16 cellular contexts compared by ENCODE assay signal in the genomic region with DNA sequence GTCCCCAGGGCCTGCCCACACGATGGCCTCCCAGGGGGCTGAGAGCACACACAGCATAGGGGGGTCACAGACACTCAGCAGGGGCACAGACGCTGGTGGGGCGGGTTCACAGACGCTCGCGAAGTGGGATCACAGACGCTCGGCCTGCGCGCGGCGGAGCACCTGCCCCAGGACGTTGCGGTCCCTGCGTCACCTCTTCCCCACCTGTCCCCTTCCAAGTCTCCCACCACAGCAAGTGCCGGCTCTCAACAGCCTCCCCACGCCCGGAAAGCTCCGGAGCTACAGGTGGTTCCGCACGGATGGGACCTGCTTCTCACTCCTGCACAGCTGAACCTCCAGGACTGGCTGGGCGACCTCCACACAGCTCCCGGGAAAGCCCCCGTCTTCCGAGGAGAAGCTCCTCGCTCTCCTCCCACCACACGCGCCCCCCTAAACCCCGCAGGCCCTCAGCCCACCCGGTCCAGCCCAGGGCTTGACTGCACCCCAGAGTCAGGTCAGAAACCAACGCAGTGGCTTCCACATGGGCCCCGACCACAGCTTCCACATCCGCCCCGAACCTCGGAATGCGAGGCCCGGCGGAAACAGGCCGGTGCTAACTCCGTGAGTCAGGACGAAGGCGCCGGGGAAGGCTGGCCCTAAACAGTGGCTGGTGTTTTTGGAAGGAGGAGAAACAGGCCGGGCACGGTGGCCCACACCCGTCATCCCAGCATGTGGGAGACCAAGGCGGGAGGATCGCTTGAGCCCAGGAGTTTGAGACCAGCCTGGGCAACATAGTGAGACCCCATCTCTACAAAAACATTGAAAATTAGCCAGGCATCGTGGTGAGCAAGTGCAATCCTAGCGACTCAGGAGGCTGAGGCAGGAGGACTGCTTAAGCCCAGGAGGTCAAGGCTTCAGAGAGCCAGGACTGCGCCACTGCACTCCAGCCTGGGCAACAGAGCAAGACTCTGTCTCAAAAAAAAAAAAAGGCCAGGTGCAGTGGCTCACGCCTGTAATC.
"Had no signal": no experiment of that assay in that cellular context is flagged by ENCODE, and none has a peak within 500 bp of the region (broad histone marks: within the 10 kb centered on the region; RNA-seq: fewer than 3 reads in every experiment).

No MANE protein-coding gene starts in this region.

- ATAC-seq: activated CD4-positive, alpha-beta T cell treated with anti-CD3 and anti-CD28 coated beads for 36 hours; activated T-cell treated with anti-CD3 and anti-CD28 coated beads, Interleukin-2, amount 50 U/mL, for 4 hours; naive thymus-derived CD4-positive, alpha-beta T cell had no signal

- H3K4me3 Mint-ChIP-seq: activated CD4-positive, alpha-beta memory T cell treated with anti-CD3 and anti-CD28 coated beads for 36 hours; activated CD4-positive, alpha-beta T cell treated with anti-CD3 and anti-CD28 coated beads for 36 hours; activated naive CD4-positive, alpha-beta T cell treated with anti-CD3 and anti-CD28 coated beads for 36 hours; activated T-cell treated with anti-CD3 and anti-CD28 coated beads, Interleukin-2, amount 50 U/mL, for 4 hours; neural progenitor cell had no signal

- H3K27ac Mint-ChIP-seq: activated CD4-positive, alpha-beta memory T cell treated with anti-CD3 and anti-CD28 coated beads for 36 hours; activated CD4-positive, alpha-beta T cell treated with anti-CD3 and anti-CD28 coated beads for 36 hours; activated naive CD4-positive, alpha-beta T cell treated with anti-CD3 and anti-CD28 coated beads for 36 hours; neural progenitor cell had no signal

- H3K27me3 Mint-ChIP-seq: activated CD4-positive, alpha-beta memory T cell treated with anti-CD3 and anti-CD28 coated beads for 36 hours; activated CD4-positive, alpha-beta T cell treated with anti-CD3 and anti-CD28 coated beads for 36 hours; naive thymus-derived CD4-positive, alpha-beta T cell had no signal

- H3K4me3 ChIP-seq: ascending aorta, neural progenitor cell, ovary, right lobe of liver, smooth muscle cell, transverse colon, vagina had no signal

- DNase-seq: activated CD4-positive, alpha-beta memory T cell treated with anti-CD3 and anti-CD28 coated beads for 36 hours; activated CD4-positive, alpha-beta T cell treated with anti-CD3 and anti-CD28 coated beads for 36 hours; activated naive CD4-positive, alpha-beta T cell treated with anti-CD3 and anti-CD28 coated beads for 36 hours; activated T-cell treated with anti-CD3 and anti-CD28 coated beads, Interleukin-2, amount 50 U/mL, for 4 hours; cerebellar nuclear complex; effector memory CD4-positive, alpha-beta T cell; mesendoderm; naive thymus-derived CD4-positive, alpha-beta T cell; ovary; right lobe of liver; stimulated activated CD4-positive, alpha-beta T cell treated with anti-CD3 and anti-CD28 coated beads, Interleukin-4, amount 100 ng/mL, for 1 hour; transverse colon had no signal

- H3K9me3 Mint-ChIP-seq: activated CD4-positive, alpha-beta memory T cell treated with anti-CD3 and anti-CD28 coated beads for 36 hours; activated naive CD4-positive, alpha-beta T cell treated with anti-CD3 and anti-CD28 coated beads for 36 hours; activated T-cell treated with anti-CD3 and anti-CD28 coated beads, Interleukin-2, amount 50 U/mL, for 4 hours; naive thymus-derived CD4-positive, alpha-beta T cell had no signal

- H3K4me1 Mint-ChIP-seq: neural progenitor cell had no signal
